ENCODE assay signal across 23 cellular contexts in genomic region chr11:91178366-91178765, GRCh38.
"Had no signal": no experiment of that assay in that cellular context is flagged by ENCODE, and none has a peak within 500 bp of the region (broad histone marks: within the 10 kb centered on the region; RNA-seq: fewer than 3 reads in every experiment).

No MANE protein-coding gene starts in this region.

- H3K4me2 ChIP-seq: neural progenitor cell had no signal

- FAIRE-seq: endothelial cell of umbilical vein had no signal

- ATAC-seq: gastrocnemius medialis; left cardiac atrium; lower lobe of right lung; natural killer cell treated with Interleukin-12 subunit alpha and Interleukin-12 subunit beta and Interleukin-15 and Interleukin-18, amount 100 ng/mL, for 72 hours; stimulated activated memory B cell treated with anti-CD40 and anti-IgM and Interleukin-4, amounts not matched to agents 10 μg/mL and 1 μg/mL and 100 μg/mL, for 72 hours had no signal

- H3K4me3 ChIP-seq: coronary artery, gastrocnemius medialis, left ventricle myocardium inferior, lower lobe of right lung, neural progenitor cell, ovary, right atrium auricular region, tibial artery, upper lobe of left lung, uterus had no signal

- H3K27me3 ChIP-seq: gastrocnemius medialis, neural progenitor cell, ovary, right atrium auricular region, tibial artery, upper lobe of left lung, uterus had no signal

- H3K4me1 ChIP-seq: gastrocnemius medialis, left ventricle myocardium inferior, lower lobe of right lung, neural progenitor cell, right atrium auricular region, tibial artery, upper lobe of left lung, uterus had no signal

- H3K36me3 ChIP-seq: gastrocnemius medialis, left ventricle myocardium inferior, lower lobe of right lung, neural progenitor cell, ovary, right atrium auricular region, tibial artery, upper lobe of left lung, uterus had no signal

- H3K27ac ChIP-seq: coronary artery, gastrocnemius medialis, left ventricle myocardium inferior, lower lobe of right lung, neural progenitor cell, ovary, right atrium auricular region, tibial artery, upper lobe of left lung, uterus had no signal

- H3K9me3 ChIP-seq: gastrocnemius medialis, ovary, tibial artery, uterus had no signal

- DNase-seq: effector CD4-positive, alpha-beta T cell; endodermal cell; gastrocnemius medialis; glutamatergic neuron; kidney; left cardiac atrium; left ventricle myocardium inferior; lower lobe of right lung; mesenchymal stem cell; midbrain; nucleus accumbens; ovary; stimulated activated CD4-positive, alpha-beta T cell treated with anti-CD3 and anti-CD28 coated beads, Interleukin-1b, Interleukin-23, amount 100 ng/mL, for 48 hours; stimulated activated CD4-positive, alpha-beta T cell treated with anti-CD3 and anti-CD28 coated beads, Interleukin-4, amount 100 ng/mL, for 24 hours; tibial artery; upper lobe of left lung; uterus had no signal
